Comparison of ENCODE assay signal across 9 cellular contexts in genomic region chr6:153312633-153313032, GRCh38.
A peak's percentile ranks its signal among the peaks of the same experiment; 100 is the strongest.
DNase-seq lines count a peak whose midpoint lies in the region; ATAC-seq and TF ChIP-seq lines count a peak whose summit lies in the region.
"Had no signal": no experiment of that assay in that cellular context is flagged by ENCODE, and none has a peak within 500 bp of the region (broad histone marks: within the 10 kb centered on the region; RNA-seq: fewer than 3 reads in every experiment).

No MANE protein-coding gene starts in this region.

- H4K8ac ChIP-seq in IMR-90 (ENCODE audit: low read depth in 2 of 2, low read length in 2 of 2), result no peak overlapping the region

- no peak overlapping the region for H3K56ac ChIP-seq in IMR-90 (ENCODE audit: extremely low read depth, insufficient read depth, low read length)

- peak; percentile 61 for DNase-seq in Calu3
- DNase-seq in IMR-90, result peak; percentile 35
- DNase-seq in NT2/D1 (ENCODE audit: low read depth, low spot score), result peak; percentile 2
- DNase-seq in mammary epithelial cell, result peak; percentile 68
- DNase-seq in medulla oblongata (ENCODE audit: extremely low spot score), result peak; percentile 36
- DNase-seq in suprapubic skin (ENCODE audit: low spot score in 2 of 2), result no peak
- DNase-seq in cerebellar nuclear complex (lab: John Stamatoyannopoulos, UW), result no peak
- DNase-seq: naive B cell had no signal

- TF ChIP-seq EP300 in suprapubic skin (IDR thresholded peaks at IDR 0.05), result no peak

- no peak overlapping the region for H2BK15ac ChIP-seq in IMR-90 (ENCODE audit: low read depth, low read length)

- H3K4me1 Mint-ChIP-seq in Calu3 (ENCODE audit: low read depth, unreplicated experiment), result no peaks in the 10 kb centered on the region
- H3K4me1 Mint-ChIP-seq: naive B cell had no signal

- intact Hi-C loops in Calu3 (cut with micrococcal nuclease; ENCODE audit: unreplicated experiment), result loop anchor here (1.0 kb wide), 2 partner anchors 81 to 280 kb away; no protein-coding TSS in a partner anchor
- intact Hi-C loops in IMR-90 (cut with micrococcal nuclease), result loop anchor here (1.0 to 5.0 kb wide), 3 partner anchors 181 to 360 kb away; partner anchors contain the start of gene RGS17
- intact Hi-C loops in mammary epithelial cell (cut with micrococcal nuclease), result loop anchor here (1.0 kb wide), 2 partner anchors 81 to 280 kb away; no protein-coding TSS in a partner anchor

- no peak overlapping the region for H3K9ac ChIP-seq in IMR-90 (ENCODE audit: low read depth, low read length)
- no peak overlapping the region for H3K9ac ChIP-seq in NT2/D1 (ENCODE audit: insufficient read length, low read depth)
- no peak overlapping the region for H3K9ac ChIP-seq in mammary epithelial cell (ENCODE audit: insufficient read depth, low read length)

- no peak for TF ChIP-seq CTCF in Calu3 (IDR thresholded peaks at IDR 0.05; ENCODE audit: unreplicated experiment)
- peak; percentile 42 for TF ChIP-seq CTCF in IMR-90 (conservative IDR thresholded peaks at IDR 0.05; ENCODE audit: low read depth, low read length)
- TF ChIP-seq CTCF in mammary epithelial cell (conservative IDR thresholded peaks at IDR 0.05 in 1 of 2, IDR thresholded peaks at IDR 0.05 in 1 of 2; ENCODE audit: extremely low read depth in 1 of 2, insufficient read depth in 1 of 2, low read depth in 1 of 2, low read length in 2 of 2), result peak; percentile 43 to 56
- TF ChIP-seq CTCF in suprapubic skin (IDR thresholded peaks at IDR 0.05), result no peak

- no peaks in the 10 kb centered on the region for H3K27me3 ChIP-seq in IMR-90 (ENCODE audit: control insufficient read depth, insufficient read depth, low read length)
- no peaks in the 10 kb centered on the region for H3K27me3 ChIP-seq in NT2/D1 (ENCODE audit: insufficient read depth, insufficient read length)
- H3K27me3 ChIP-seq in mammary epithelial cell (ENCODE audit: insufficient read depth, low read length), result peaks cover 1% of the 10 kb centered on the region
- no peaks in the 10 kb centered on the region for H3K27me3 ChIP-seq in suprapubic skin

- no peak overlapping the region for H2BK120ac ChIP-seq in IMR-90 (ENCODE audit: low read depth, low read length)

- H3K23ac ChIP-seq in IMR-90 (ENCODE audit: low read depth, low read length), result no peak overlapping the region

- BruUV-seq in Calu3 (replicated peaks; lab: Mats Ljungman, UMichigan), result no TSS peak
- BruUV-seq in IMR-90 (replicated peaks; lab: Mats Ljungman, UMichigan), result no TSS peak
- BruUV-seq in mammary epithelial cell (replicated peaks; lab: Mats Ljungman, UMichigan), result no TSS peak

- in situ Hi-C loops in IMR-90 (cut with MboI; ENCODE audit: low sequenced_read_pairs), result no loop called here
- in situ Hi-C loops in mammary epithelial cell (cut with MboI; ENCODE audit: low sequenced_read_pairs in 2 of 2), result loop anchor here in 1 of 2 donors (25.0 kb wide), 1 partner anchor 250 kb away; no protein-coding TSS in a partner anchor

- TF ChIP-seq POLR2A in IMR-90 (IDR thresholded peaks at IDR 0.05; ENCODE audit: low read depth, low read length) (no peak), suprapubic skin (IDR thresholded peaks at IDR 0.05) (no peak)

- POLR2A ChIA-PET in IMR-90 (lab: Charles Lee; ENCODE audit: unreplicated experiment), result no interaction called here

- no peak overlapping the region for H3K18ac ChIP-seq in IMR-90 (ENCODE audit: low read depth, low read length)

- ATAC-seq in GM19452 (IDR thresholded peaks at IDR 0.05; ENCODE audit: unreplicated experiment), result peak; percentile 71
- ATAC-seq in IMR-90 (ENCODE audit: low read depth), result peak; percentile 61; the same call in 1 of the 2 replicates

- no peak overlapping the region for H2AK9ac ChIP-seq in IMR-90 (replicated peaks; ENCODE audit: low read depth, low read length, poor library complexity)

- TF ChIP-seq RAD21 in IMR-90 (IDR thresholded peaks at IDR 0.05; ENCODE audit: low read length), result peak; percentile 50

- no peaks in the 10 kb centered on the region for H3K9me1 ChIP-seq in IMR-90 (ENCODE audit: insufficient read depth, low read length)

- no peak overlapping the region for H3K14ac ChIP-seq in IMR-90 (replicated peaks; ENCODE audit: low read depth, low read length)

- H3K27ac Mint-ChIP-seq in Calu3 (ENCODE audit: unreplicated experiment), result no peak overlapping the region

- no peak overlapping the region for H4K91ac ChIP-seq in IMR-90 (ENCODE audit: insufficient read depth, low read depth, low read length)

- no peaks in the 10 kb centered on the region for H3K9me3 Mint-ChIP-seq in Calu3 (ENCODE audit: low read depth, unreplicated experiment)

- H3K9me3 ChIP-seq in IMR-90 (ENCODE audit: control insufficient read depth, insufficient read depth, low read length) (no peaks in the 10 kb centered on the region), NT2/D1 (ENCODE audit: insufficient read depth, low read length) (no peaks in the 10 kb centered on the region), mammary epithelial cell (replicated peaks; ENCODE audit: insufficient read depth, low read length) (no peaks in the 10 kb centered on the region), suprapubic skin (no peaks in the 10 kb centered on the region)

- H2BK5ac ChIP-seq in IMR-90 (ENCODE audit: low read depth, low read length, poor library complexity, severe bottlenecking), result no peak overlapping the region

- no peak overlapping the region for H4K5ac ChIP-seq in IMR-90 (ENCODE audit: low read depth, low read length)

- H2BK20ac ChIP-seq in IMR-90 (ENCODE audit: low read depth, low read length), result no peak overlapping the region

- no peaks in the 10 kb centered on the region for H3K79me1 ChIP-seq in IMR-90 (ENCODE audit: low read depth in 1 of 2, low read length in 2 of 2)

- no peak overlapping the region for H3K27ac ChIP-seq in IMR-90 (ENCODE audit: insufficient read depth, low read length)
- H3K27ac ChIP-seq in mammary epithelial cell (ENCODE audit: insufficient read depth, low read depth, low read length), result no peak overlapping the region
- H3K27ac ChIP-seq in suprapubic skin, result no peak overlapping the region

- no peaks in the 10 kb centered on the region for H3K36me3 Mint-ChIP-seq in Calu3 (ENCODE audit: insufficient read depth, unreplicated experiment)
- H3K36me3 Mint-ChIP-seq: naive B cell had no signal

- H3K4me3 Mint-ChIP-seq in Calu3 (ENCODE audit: low read depth, unreplicated experiment), result no peak overlapping the region
- H3K4me3 Mint-ChIP-seq: naive B cell had no signal

- H3K36me3 ChIP-seq in IMR-90 (ENCODE audit: control insufficient read depth, insufficient read depth, low read length) (no peaks in the 10 kb centered on the region), NT2/D1 (ENCODE audit: insufficient read depth, insufficient read length, low read length) (no peaks in the 10 kb centered on the region), mammary epithelial cell (ENCODE audit: insufficient read depth, low read length) (no peaks in the 10 kb centered on the region), suprapubic skin (no peaks in the 10 kb centered on the region)

- H3K4me3 ChIP-seq in IMR-90 (ENCODE audit: insufficient read depth, low read depth, low read length), result no peak overlapping the region
- no peak overlapping the region for H3K4me3 ChIP-seq in NT2/D1 (ENCODE audit: insufficient read length, low read depth)
- H3K4me3 ChIP-seq in mammary epithelial cell (replicated peaks in 1 of 3; ENCODE audit: insufficient read depth in 1 of 3, low read depth in 2 of 3, low read length in 3 of 3), result no peak overlapping the region
- no peak overlapping the region for H3K4me3 ChIP-seq in suprapubic skin

- no peak overlapping the region for H2AFZ ChIP-seq in IMR-90 (replicated peaks; ENCODE audit: low read length, poor library complexity)
- no peak overlapping the region for H2AFZ ChIP-seq in mammary epithelial cell (ENCODE audit: low read depth, low read length)

- no peak overlapping the region for H2AK5ac ChIP-seq in IMR-90 (ENCODE audit: low read depth, low read length)

- dilution Hi-C loops in IMR-90 (cut with HindIII; ENCODE audit: low sequenced_read_pairs, unreplicated experiment) (no loop called here), mammary epithelial cell (cut with HindIII; ENCODE audit: low sequenced_read_pairs) (no loop called here)

- no peaks in the 10 kb centered on the region for H4K20me1 ChIP-seq in IMR-90 (ENCODE audit: insufficient read depth, low read length)
- no peaks in the 10 kb centered on the region for H4K20me1 ChIP-seq in mammary epithelial cell (ENCODE audit: insufficient read depth, low read length)

- peaks cover 22% of the 10 kb centered on the region for H3K27me3 Mint-ChIP-seq in Calu3 (ENCODE audit: unreplicated experiment)

- H3K4me1 ChIP-seq in IMR-90 (ENCODE audit: control insufficient read depth, insufficient read depth, low read length), result no peaks in the 10 kb centered on the region
- H3K4me1 ChIP-seq in NT2/D1 (ENCODE audit: insufficient read depth, insufficient read length), result no peaks in the 10 kb centered on the region
- no peaks in the 10 kb centered on the region for H3K4me1 ChIP-seq in mammary epithelial cell (ENCODE audit: insufficient read depth, low read length)
- no peaks in the 10 kb centered on the region for H3K4me1 ChIP-seq in suprapubic skin

- CTCF ChIA-PET in Calu3 (lab: Charles Lee), result interaction anchor here (1.1 to 2.0 kb wide), 2 partner anchors 12 to 281 kb away, joined by 3 to 10 read pairs; no protein-coding TSS in a partner anchor
- CTCF ChIA-PET in IMR-90 (lab: Yijun Ruan, JAX), result interaction anchor here (0.5 to 1.2 kb wide), 3 partner anchors 12 to 281 kb away, joined by 3 read pairs; no protein-coding TSS in a partner anchor
- CTCF ChIA-PET in mammary epithelial cell (lab: Charles Lee; ENCODE audit: low non-redundant PET), result interaction anchor here (0.7 kb wide), 1 partner anchor 280 kb away, joined by 15 read pairs; no protein-coding TSS in a partner anchor

- no peak overlapping the region for H3K4ac ChIP-seq in IMR-90 (ENCODE audit: low read depth, low read length)

- no peaks in the 10 kb centered on the region for H3K79me2 ChIP-seq in mammary epithelial cell (ENCODE audit: insufficient read depth, low read length)

- WGBS in IMR-90 (ENCODE audit: extremely low coverage in 2 of 2, insufficient read length in 1 of 2), 2 experiments, result no CpG with 5 or more reads among the region's 3 CpGs
- 3% methylated on average over 3 of the region's 3 CpGs for WGBS in mammary epithelial cell (ENCODE audit: low coverage, missing lambda C conversion rate)
- WGBS in suprapubic skin, result 9% methylated on average over 3 of the region's 3 CpGs

- H3K4me2 ChIP-seq in IMR-90 (ENCODE audit: low read depth, low read length), result no peak overlapping the region
- no peak overlapping the region for H3K4me2 ChIP-seq in mammary epithelial cell (ENCODE audit: insufficient read depth, low read depth, low read length)

TF ChIP-seq in IMR-90, 13 proteins besides CTCF, POLR2A, EP300 and RAD21:
- TF ChIP-seq SMC3 (IDR thresholded peaks at IDR 0.05; ENCODE audit: low read depth, low read length) (peak; percentile 37; the same call in 1 of the 2 replicates), FOS (IDR thresholded peaks at IDR 0.05; ENCODE audit: low read depth, low read length) (no peak)
TF ChIP-seq in IMR-90: peak in this region for 1.

Comparison
In these comparisons a context has a peak if more than half of its experiments do, and no peak if none do; other contexts are left out.
1. DNase-seq: peak in Calu3 (single experiment), IMR-90 (single experiment), NT2/D1 (single experiment), mammary epithelial cell (single experiment) and medulla oblongata (single experiment); none in suprapubic skin (0 of 2) and cerebellar nuclear complex (0 of 2).
2. CTCF ChIP-seq: peak in IMR-90 (single experiment) and mammary epithelial cell (2 of 2); none in Calu3 (single experiment) and suprapubic skin (0 of 2).